In genomic region chr9:127853312-127854168, GRCh38 we compare ENCODE assay signal across 8 cellular contexts. TPM values are rescaled to one million over a fixed set of nuclear protein-coding genes. Genes with fewer than 3 reads are reported as not detected.
DNase-seq lines count a peak whose midpoint lies in the region; ATAC-seq, FAIRE-seq and TF ChIP-seq lines count a peak whose summit lies in the region.

No MANE protein-coding gene starts in this region.

- peaks cover 14 to 34% of the 10 kb centered on the region in 2 donors for H3K4me1 Mint-ChIP-seq in natural killer cell

- no peak overlapping the region for H4K8ac ChIP-seq in H1 (ENCODE audit: extremely low read depth, insufficient read depth, low read length)

- H3K18ac ChIP-seq in H1 (ENCODE audit: extremely low read depth, low read length) = peak overlapping the region; percentile 32; the same call in 1 of the 2 replicates

- 0 out of 2 replicates have a peak overlapping the region, but pooled peaks have one; percentile 60 for H2BK5ac ChIP-seq in H1 (ENCODE audit: low read depth, low read length)

- FAIRE-seq in H1 (lab: Jason Lieb, UNC) = no peak

- TF ChIP-seq CTCF in AG09309 (IDR thresholded peaks at IDR 0.05; ENCODE audit: control insufficient read depth, insufficient read depth, low read depth, low read length, missing control alignments) = no peak
- TF ChIP-seq CTCF in H1 (IDR thresholded peaks at IDR 0.05; ENCODE audit: control extremely low read depth in 1 of 3, insufficient read depth in 1 of 3, low read depth in 1 of 3, low read length in 3 of 3) = no peak
- no peak for TF ChIP-seq CTCF in natural killer cell (IDR thresholded peaks at IDR 0.05)
- no peak for TF ChIP-seq CTCF in omental fat pad (IDR thresholded peaks at IDR 0.05)

- no peak overlapping the region for H2BK120ac ChIP-seq in H1 (replicated peaks; ENCODE audit: low read depth, low read length)

- no peaks in the 10 kb centered on the region for H4K20me1 ChIP-seq in H1 (replicated peaks in 1 of 2; ENCODE audit: control insufficient read depth in 1 of 2, insufficient read depth in 2 of 2, low read length in 2 of 2)

- H3K36me3 Mint-ChIP-seq in natural killer cell = peaks cover 9% of the 10 kb centered on the region

- H3K27ac Mint-ChIP-seq in natural killer cell = peak overlapping the region; percentile 80 to 87

- H4K91ac ChIP-seq in H1 (replicated peaks; ENCODE audit: insufficient read length, low read length) = no peak overlapping the region

- TF ChIP-seq RAD21 in H1 (IDR thresholded peaks at IDR 0.05 in 1 of 2, conservative IDR thresholded peaks at IDR 0.05 in 1 of 2; ENCODE audit: low read depth in 2 of 2, low read length in 2 of 2) = no peak

- H4K5ac ChIP-seq in H1 (ENCODE audit: insufficient read length, low read depth, low read length) = no peak overlapping the region

- H3K14ac ChIP-seq in H1 (ENCODE audit: insufficient read length) = no peak overlapping the region

- H3K79me2 ChIP-seq in H1 (ENCODE audit: control insufficient read depth in 1 of 2, insufficient read depth in 2 of 2, low read length in 2 of 2) = no peaks in the 10 kb centered on the region

- no peak overlapping the region for H2AK5ac ChIP-seq in H1 (ENCODE audit: low read depth, low read length)

- CTCF ChIA-PET in H1 (lab: Charles Lee; ENCODE audit: partially characterized antibody) = interaction anchor here (0.6 to 6.6 kb wide), 20 partner anchors 9 to 224 kb away, joined by 3 to 50 read pairs (median 4); no protein-coding TSS in a partner anchor

- H3K9me3 ChIP-seq in H1 (ENCODE audit: insufficient read depth in 2 of 2, low read depth in 1 of 2, low read length in 1 of 2) = no peaks in the 10 kb centered on the region

- intact Hi-C loops in natural killer cell (cut with micrococcal nuclease) = no loop called here

- H3K27ac ChIP-seq in H1 (ENCODE audit: low read depth, low read length) = no peak overlapping the region

- H3K4me3 ChIP-seq in AG09309 (ENCODE audit: control insufficient read depth, low read depth, low read length) (peak overlapping the region; percentile 84), H1 (ENCODE audit: extremely low read depth in 1 of 4, insufficient read depth in 2 of 4, low read depth in 3 of 4, low read length in 4 of 4) (no peak overlapping the region)

- TF ChIP-seq EP300 in H1 (IDR thresholded peaks at IDR 0.05; ENCODE audit: borderline replicate concordance in 1 of 2, low read depth in 2 of 2, low read length in 2 of 2) = no peak

- ATAC-seq in natural killer cell = peak; percentile 21 to 56 (median 46)
- no peak for ATAC-seq in HG02571 (IDR thresholded peaks at IDR 0.05; ENCODE audit: unreplicated experiment)
- ATAC-seq in omental fat pad (ENCODE audit: low FRiP score) = no peak

- no peak overlapping the region for H3K9ac ChIP-seq in H1 (replicated peaks in 1 of 4; ENCODE audit: extremely low read depth in 1 of 4, low read depth in 3 of 4, low read length in 3 of 4)

- H2BK15ac ChIP-seq in H1 (ENCODE audit: low read length) = no peak overlapping the region

- no peaks in the 10 kb centered on the region for H3K27me3 ChIP-seq in H1 (replicated peaks in 1 of 4; ENCODE audit: control insufficient read depth in 3 of 4, extremely low read depth in 1 of 4, insufficient read depth in 3 of 4, low read length in 3 of 4)

- no peak for TF ChIP-seq POLR2A in H1 (IDR thresholded peaks at IDR 0.05; ENCODE audit: control extremely low read depth in 1 of 2, low read depth in 2 of 2, low read length in 2 of 2)

- POLR2A ChIA-PET in H1 (lab: Charles Lee; ENCODE audit: partially characterized antibody) = interaction anchor here (1.0 to 3.2 kb wide), 11 partner anchors 8 to 66 kb away, joined by 3 to 16 read pairs (median 5); no protein-coding TSS in a partner anchor

- H3K27me3 Mint-ChIP-seq in natural killer cell (ENCODE audit: low read depth in 2 of 2) = no peaks in the 10 kb centered on the region

- H3K4me2 ChIP-seq in H1 (ENCODE audit: insufficient read depth in 1 of 2, low read depth in 2 of 2, low read length in 2 of 2) = peak overlapping the region in 1 of 2 experiments; percentile 17; a peak in 1 of 4 replicates

- no peaks in the 10 kb centered on the region for H3K36me3 ChIP-seq in H1 (ENCODE audit: control insufficient read depth in 2 of 4, insufficient read depth in 4 of 4, low read length in 3 of 4)

- H3K23ac ChIP-seq in H1 (ENCODE audit: insufficient read length) = no peak overlapping the region

- no peak for DNase-seq in AG09309 (ENCODE audit: low read depth)
- DNase-seq in RPMI7951 (ENCODE audit: low read depth) = peak; percentile 74
- DNase-seq in H1 (ENCODE audit: low read depth in 1 of 2, low spot score in 2 of 2) = no peak
- no peak for DNase-seq in natural killer cell
- no peak for DNase-seq in omental fat pad (ENCODE audit: low spot score)
- no peak for DNase-seq in stimulated activated naive CD4-positive, alpha-beta T cell (lab: John Stamatoyannopoulos, UW)
- DNase-seq in activated effector memory CD4-positive, alpha-beta T cell treated with anti-CD3 and anti-CD28 coated beads, Interleukin-2, amount 50 U/mL, for 16 hours = no peak

- no peaks in the 10 kb centered on the region for H3K79me1 ChIP-seq in H1 (ENCODE audit: low read depth, low read length)

- 80% methylated on average over 11 of the region's 13 CpGs; no CpG with 5 or more reads in 1 of the 2 experiments for WGBS in H1 (ENCODE audit: extremely low coverage in 1 of 2, insufficient coverage in 1 of 2, insufficient read length in 1 of 2, insufficient replicate concordance in 2 of 2, low coverage in 1 of 2, low lambda C conversion rate in 2 of 2, missing lambda C conversion rate in 1 of 2), 2 experiments

- H3K9me3 Mint-ChIP-seq in natural killer cell = peaks cover 0 to 8% of the 10 kb centered on the region in 2 donors

- no peak overlapping the region for H3K56ac ChIP-seq in H1 (replicated peaks; ENCODE audit: insufficient read length, low read depth, low read length)

- no peak overlapping the region for H3K4ac ChIP-seq in H1 (replicated peaks; ENCODE audit: insufficient read length, low read depth, low read length)

- peak overlapping the region; percentile 87 for H3K4me3 Mint-ChIP-seq in natural killer cell

- no peaks in the 10 kb centered on the region; the same call in 1 of the 2 replicates for H3K23me2 ChIP-seq in H1 (ENCODE audit: low read depth, low read length)

- H2BK12ac ChIP-seq in H1 (ENCODE audit: low read depth, low read length) = 0 out of 2 replicates have a peak overlapping the region, but pooled peaks have one; percentile 27

- no peak overlapping the region for H2BK20ac ChIP-seq in H1 (ENCODE audit: low read length)

- peaks cover 0 to 10% (median 6%) of the 10 kb centered on the region in 4 experiments; a peak in 5 of 7 replicates for H3K4me1 ChIP-seq in H1 (replicated peaks in 1 of 4; ENCODE audit: control insufficient read depth in 3 of 4, insufficient read depth in 4 of 4, low read length in 3 of 4)

- H2AFZ ChIP-seq in H1 (ENCODE audit: low read length) = no peak overlapping the region

RNA-seq across cellular contexts. Expression of gene ENG, which starts 0.9 kb away (rescaled TPM):
- total RNA-seq in RPMI7951 (2014; rRNA removed; shearing (Covaris generic)) = 32.1 and 34.8 TPM in 2 replicates
- 4.2 and 4.4 TPM in 2 replicates for total RNA-seq in H1 (2021; fragmentation: NEBNext Ultra II Directional; extraction: Animal tissue kit (Norgen Biotek cat#: 25700))
- 1.8 and 3.2 TPM in 2 replicates for polyA plus RNA-seq in H1 (2011; rRNA removed)
- 1.1 TPM for polyA plus RNA-seq in H1 (2011; cell fraction: cytosol; rRNA removed)
- polyA plus RNA-seq in H1 (2011; cell fraction: nucleus; rRNA removed) = 2.7 TPM
- polyA plus RNA-seq in H1 (2012, experiment 1 of 2) = 3.7 to 5.2 TPM (median 4.0 TPM) in 4 replicates
- 2.6 TPM for polyA plus RNA-seq in H1 (2012, experiment 2 of 2)
- 6.7 TPM for polyA plus RNA-seq in H1 (2013, experiment 1 of 2)
- 7.6 TPM for polyA plus RNA-seq in H1 (2013, experiment 2 of 2)
- polyA minus RNA-seq in H1 (2011; rRNA and poly(A)+ RNA removed) = 1.4 and 2.4 TPM in 2 replicates
- polyA minus RNA-seq in H1 (2011; cell fraction: cytosol; rRNA and poly(A)+ RNA removed) = 2.3 TPM
- 2.5 TPM for polyA minus RNA-seq in H1 (2011; cell fraction: nucleus; rRNA and poly(A)+ RNA removed)
- total RNA-seq in natural killer cell (10 to 100 TPM in 2 of 3 donors, 1 to 10 TPM in 1; 8.5 to 13.6 (median 12.3) TPM), omental fat pad (100 to 1,000 TPM in 2 of 4 donors, 10 to 100 TPM in 2; 34.3 to 200 (median 120) TPM)

RNA-seq across cellular contexts. Expression of gene AK1, which starts 23.9 kb away (rescaled TPM):
- 57.7 and 61.9 TPM in 2 replicates for total RNA-seq in RPMI7951 (2014; rRNA removed; shearing (Covaris generic))
- total RNA-seq in H1 (2021; fragmentation: NEBNext Ultra II Directional; extraction: Animal tissue kit (Norgen Biotek cat#: 25700)) = 35.9 and 37.9 TPM in 2 replicates
- polyA plus RNA-seq in H1 (2011; rRNA removed) = 39.2 and 44.1 TPM in 2 replicates
- 45.5 TPM for polyA plus RNA-seq in H1 (2011; cell fraction: cytosol; rRNA removed)
- polyA plus RNA-seq in H1 (2011; cell fraction: nucleus; rRNA removed) = 32.0 TPM
- polyA plus RNA-seq in H1 (2012, experiment 1 of 2) = 32.5 to 48.8 TPM (median 43.2 TPM) in 4 replicates
- polyA plus RNA-seq in H1 (2012, experiment 2 of 2) = 31.3 TPM
- 26.6 TPM for polyA plus RNA-seq in H1 (2013, experiment 1 of 2)
- polyA plus RNA-seq in H1 (2013, experiment 2 of 2) = 24.9 TPM
- polyA minus RNA-seq in H1 (2011; rRNA and poly(A)+ RNA removed) = 9.5 and 12.8 TPM in 2 replicates
- polyA minus RNA-seq in H1 (2011; cell fraction: cytosol; rRNA and poly(A)+ RNA removed) = 2.6 TPM
- polyA minus RNA-seq in H1 (2011; cell fraction: nucleus; rRNA and poly(A)+ RNA removed) = 6.3 TPM
- total RNA-seq in natural killer cell (10 to 100 TPM; 47.3 to 76.3 (median 54.2) TPM), omental fat pad (10 to 100 TPM; 28.5 to 93.4 (median 54.1) TPM)

RNA-seq across cellular contexts. Expression of gene ST6GALNAC6, which starts 45.9 kb away (rescaled TPM):
- total RNA-seq in RPMI7951 (2014; rRNA removed; shearing (Covaris generic)) = 15.7 and 20.1 TPM in 2 replicates
- 37.7 and 43.7 TPM in 2 replicates for total RNA-seq in H1 (2021; fragmentation: NEBNext Ultra II Directional; extraction: Animal tissue kit (Norgen Biotek cat#: 25700))
- 64.4 and 72.9 TPM in 2 replicates for polyA plus RNA-seq in H1 (2011; rRNA removed)
- polyA plus RNA-seq in H1 (2011; cell fraction: cytosol; rRNA removed) = 60.4 TPM
- 54.5 TPM for polyA plus RNA-seq in H1 (2011; cell fraction: nucleus; rRNA removed)
- polyA plus RNA-seq in H1 (2012, experiment 1 of 2) = 22.5 to 37.7 TPM (median 31.4 TPM) in 4 replicates
- 33.2 TPM for polyA plus RNA-seq in H1 (2012, experiment 2 of 2)
- polyA plus RNA-seq in H1 (2013, experiment 1 of 2) = 27.2 TPM
- 27.7 TPM for polyA plus RNA-seq in H1 (2013, experiment 2 of 2)
- polyA minus RNA-seq in H1 (2011; rRNA and poly(A)+ RNA removed) = 40.3 and 44.6 TPM in 2 replicates
- polyA minus RNA-seq in H1 (2011; cell fraction: cytosol; rRNA and poly(A)+ RNA removed) = 18.6 TPM
- polyA minus RNA-seq in H1 (2011; cell fraction: nucleus; rRNA and poly(A)+ RNA removed) = 23.3 TPM
- total RNA-seq in natural killer cell (100 to 1,000 TPM; 120 to 148 (median 127) TPM), omental fat pad (100 to 1,000 TPM; 138 to 213 (median 155) TPM)

RNA-seq across cellular contexts. Expression of gene FPGS, which starts 50.9 kb away (rescaled TPM):
- total RNA-seq in RPMI7951 (2014; rRNA removed; shearing (Covaris generic)) = 29.7 and 38.4 TPM in 2 replicates
- 62.4 and 63.7 TPM in 2 replicates for total RNA-seq in H1 (2021; fragmentation: NEBNext Ultra II Directional; extraction: Animal tissue kit (Norgen Biotek cat#: 25700))
- polyA plus RNA-seq in H1 (2011; rRNA removed) = 83.0 and 125 TPM in 2 replicates
- polyA plus RNA-seq in H1 (2011; cell fraction: cytosol; rRNA removed) = 71.0 TPM
- 156 TPM for polyA plus RNA-seq in H1 (2011; cell fraction: nucleus; rRNA removed)
- 56.8 to 70.0 TPM (median 66.4 TPM) in 4 replicates for polyA plus RNA-seq in H1 (2012, experiment 1 of 2)
- 58.0 TPM for polyA plus RNA-seq in H1 (2012, experiment 2 of 2)
- polyA plus RNA-seq in H1 (2013, experiment 1 of 2) = 38.7 TPM
- polyA plus RNA-seq in H1 (2013, experiment 2 of 2) = 35.7 TPM
- 55.2 and 85.0 TPM in 2 replicates for polyA minus RNA-seq in H1 (2011; rRNA and poly(A)+ RNA removed)
- 72.3 TPM for polyA minus RNA-seq in H1 (2011; cell fraction: cytosol; rRNA and poly(A)+ RNA removed)
- polyA minus RNA-seq in H1 (2011; cell fraction: nucleus; rRNA and poly(A)+ RNA removed) = 52.7 TPM
- 100 to 1,000 TPM in 2 of 3 donors, 10 to 100 TPM in 1; 99.1 to 108 (median 107) TPM for total RNA-seq in natural killer cell
- total RNA-seq in omental fat pad = 100 to 1,000 TPM in 2 of 4 donors, 10 to 100 TPM in 2; 87.1 to 167 (median 99.5) TPM

Comparison
In these comparisons a context has a peak if more than half of its experiments do, and no peak if none do; other contexts are left out.
1. ATAC-seq: peak in natural killer cell (3 of 3); none in HG02571 (single experiment) and omental fat pad (single experiment).